ENCODE assay signal across 27 cellular contexts in genomic region chr2:178811045-178811444, GRCh38.
"Had no signal": no experiment of that assay in that cellular context is flagged by ENCODE, and none has a peak within 500 bp of the region (broad histone marks: within the 10 kb centered on the region; RNA-seq: fewer than 3 reads in every experiment).

No MANE protein-coding gene starts in this region.

- H3K27me3 Mint-ChIP-seq: activated CD4-positive, alpha-beta T cell treated with anti-CD3 and anti-CD28 coated beads, Interleukin-2, amount 10 ng/mL, durations not matched to agents 24 days and 14 days; activated CD8-positive, alpha-beta T cell treated with anti-CD3 and anti-CD28 coated beads for 36 hours; activated naive CD4-positive, alpha-beta T cell treated with anti-CD3 and anti-CD28 coated beads, Interleukin-2, amount 50 U/mL, for 24 hours; activated naive CD8-positive, alpha-beta T cell treated with anti-CD3 and anti-CD28 coated beads, Interleukin-2, amount 10 ng/mL, durations not matched to agents 7 days and 5 days; activated T-cell treated with anti-CD3 and anti-CD28 coated beads, Interleukin-2, amount 50 U/mL, for 24 hours; central memory CD8-positive, alpha-beta T cell had no signal

- DNase-seq: activated CD4-positive, alpha-beta T cell treated with anti-CD3 and anti-CD28 coated beads, Interleukin-2, amount 10 ng/mL, durations not matched to agents 24 days and 14 days; activated CD4-positive, alpha-beta T cell treated with anti-CD3 and anti-CD28 coated beads, Interleukin-2, amount 50 U/mL, for 4 hours; activated CD8-positive, alpha-beta T cell treated with anti-CD3 and anti-CD28 coated beads for 36 hours; activated gamma-delta T cell; activated naive CD4-positive, alpha-beta T cell treated with Interleukin-2 at 50 U/mL for 16 hours; activated naive CD8-positive, alpha-beta T cell treated with anti-CD3 and anti-CD28 coated beads, Interleukin-2, amount 10 ng/mL, durations not matched to agents 7 days and 5 days; activated T-cell treated with anti-CD3 and anti-CD28 coated beads, Interleukin-2, amount 50 U/mL, for 24 hours; amygdala; brain microvascular endothelial cell; NCI-H1092 treated with DMSO at 0.1 percent for 48 hours; NCI-H1417; NCI-H146; NCI-H187 treated with DMSO at 0.1 percent for 48 hours; NCI-H2081; NCI-H226; NCI-H524 treated with DMSO at 0.1 percent for 48 hours; SHP77; SJCRH30; SK-N-SH had no signal

- H3K9me3 Mint-ChIP-seq: activated CD4-positive, alpha-beta T cell treated with anti-CD3 and anti-CD28 coated beads, Interleukin-2, amount 10 ng/mL, durations not matched to agents 24 days and 14 days; activated CD8-positive, alpha-beta T cell treated with anti-CD3 and anti-CD28 coated beads for 36 hours; activated naive CD4-positive, alpha-beta T cell treated with anti-CD3 and anti-CD28 coated beads, Interleukin-2, amount 50 U/mL, for 24 hours; activated naive CD8-positive, alpha-beta T cell treated with anti-CD3 and anti-CD28 coated beads, Interleukin-2, amount 10 ng/mL, durations not matched to agents 7 days and 5 days; activated T-cell treated with anti-CD3 and anti-CD28 coated beads, Interleukin-2, amount 50 U/mL, for 24 hours; activated T-helper 2 cell treated with anti-CD3 and anti-CD28 coated beads, Interferon-gamma antibody, Interleukin-2, Interleukin-4, amounts not matched to agents 10 μg/mL and 5 μg/mL and 100 μg/mL, durations not matched to agents 14 hours and 24 hours and 36 hours; central memory CD8-positive, alpha-beta T cell; T-helper 1 cell treated with Interleukin-12 subunit alpha and Interleukin-12 subunit beta and Interleukin-4 antibody, amounts not matched to agents 30 μg/mL and 1 μg/mL, for 36 hours; T-helper 2 cell treated with Interferon-gamma antibody and Interleukin-4, amounts not matched to agents 5 μg/mL and 100 μg/mL, for 36 hours had no signal

- H3K36me3 ChIP-seq: brain microvascular endothelial cell, SJCRH30 had no signal

- H3K36me3 Mint-ChIP-seq: activated naive CD8-positive, alpha-beta T cell treated with anti-CD3 and anti-CD28 coated beads, Interleukin-2, amount 10 ng/mL, durations not matched to agents 7 days and 5 days had no signal

- H3K9me2 ChIP-seq: SK-N-SH had no signal

- H3K27ac ChIP-seq: brain microvascular endothelial cell, KMS-11, SJCRH30 had no signal

- H3K4me3 Mint-ChIP-seq: activated CD4-positive, alpha-beta T cell treated with anti-CD3 and anti-CD28 coated beads, Interleukin-2, amount 10 ng/mL, durations not matched to agents 24 days and 14 days; activated CD8-positive, alpha-beta T cell treated with anti-CD3 and anti-CD28 coated beads for 36 hours; activated naive CD4-positive, alpha-beta T cell treated with anti-CD3 and anti-CD28 coated beads, Interleukin-2, amount 50 U/mL, for 24 hours; activated naive CD8-positive, alpha-beta T cell treated with anti-CD3 and anti-CD28 coated beads, Interleukin-2, amount 10 ng/mL, durations not matched to agents 7 days and 5 days; activated T-cell treated with anti-CD3 and anti-CD28 coated beads, Interleukin-2, amount 50 U/mL, for 24 hours; central memory CD8-positive, alpha-beta T cell; T-helper 1 cell treated with Interleukin-12 subunit alpha and Interleukin-12 subunit beta and Interleukin-4 antibody, amounts not matched to agents 30 μg/mL and 1 μg/mL, for 36 hours; T-helper 2 cell treated with Interferon-gamma antibody and Interleukin-4, amounts not matched to agents 5 μg/mL and 100 μg/mL, for 36 hours had no signal

- H3K4me3 ChIP-seq: SJCRH30 had no signal

- FAIRE-seq: TTC549 had no signal

- ATAC-seq: activated CD8-positive, alpha-beta T cell treated with anti-CD3 and anti-CD28 coated beads for 36 hours; Panc1 had no signal

- H3K4me1 Mint-ChIP-seq: activated CD4-positive, alpha-beta T cell treated with anti-CD3 and anti-CD28 coated beads, Interleukin-2, amount 10 ng/mL, durations not matched to agents 24 days and 14 days; activated naive CD4-positive, alpha-beta T cell treated with anti-CD3 and anti-CD28 coated beads, Interleukin-2, amount 50 U/mL, for 24 hours; activated naive CD8-positive, alpha-beta T cell treated with anti-CD3 and anti-CD28 coated beads, Interleukin-2, amount 10 ng/mL, durations not matched to agents 7 days and 5 days; central memory CD8-positive, alpha-beta T cell had no signal

- H3K27ac Mint-ChIP-seq: activated CD4-positive, alpha-beta T cell treated with anti-CD3 and anti-CD28 coated beads, Interleukin-2, amount 10 ng/mL, durations not matched to agents 24 days and 14 days; activated CD8-positive, alpha-beta T cell treated with anti-CD3 and anti-CD28 coated beads for 36 hours; activated naive CD4-positive, alpha-beta T cell treated with anti-CD3 and anti-CD28 coated beads, Interleukin-2, amount 50 U/mL, for 24 hours; activated naive CD8-positive, alpha-beta T cell treated with anti-CD3 and anti-CD28 coated beads, Interleukin-2, amount 10 ng/mL, durations not matched to agents 7 days and 5 days; activated T-cell treated with anti-CD3 and anti-CD28 coated beads, Interleukin-2, amount 50 U/mL, for 24 hours; activated T-helper 2 cell treated with anti-CD3 and anti-CD28 coated beads, Interferon-gamma antibody, Interleukin-2, Interleukin-4, amounts not matched to agents 10 μg/mL and 5 μg/mL and 100 μg/mL, durations not matched to agents 14 hours and 24 hours and 36 hours; T-helper 1 cell treated with Interleukin-12 subunit alpha and Interleukin-12 subunit beta and Interleukin-4 antibody, amounts not matched to agents 30 μg/mL and 1 μg/mL, for 36 hours; T-helper 2 cell treated with Interferon-gamma antibody and Interleukin-4, amounts not matched to agents 5 μg/mL and 100 μg/mL, for 36 hours had no signal

- H3K9me3 ChIP-seq: SK-N-SH had no signal

- H3K4me2 ChIP-seq: KMS-11, SK-N-SH had no signal

- H3K9ac ChIP-seq: KMS-11, SK-N-SH had no signal

- H3K27me3 ChIP-seq: brain microvascular endothelial cell, SJCRH30 had no signal
